Comparison of ENCODE assay signal across 9 cellular contexts in the genomic region with DNA sequence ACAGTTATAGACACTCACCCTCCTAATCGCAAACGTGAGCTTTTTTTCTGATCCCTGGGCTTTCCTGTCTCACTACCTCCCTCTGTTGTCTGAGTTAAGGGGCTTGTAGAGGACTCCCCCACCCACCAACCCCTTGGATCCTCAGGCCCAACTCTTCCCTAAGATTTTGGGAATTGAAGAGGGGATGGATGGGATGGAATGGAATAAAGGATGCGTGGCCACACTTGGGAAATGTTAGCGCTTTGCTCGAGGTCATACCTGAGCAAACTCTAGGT. TPM values are rescaled to one million over a fixed set of nuclear protein-coding genes. Genes with fewer than 3 reads are reported as not detected.
DNase-seq lines count a peak whose midpoint lies in the region; TF ChIP-seq lines count a peak whose summit lies in the region.
"Had no signal": no experiment of that assay in that cellular context is flagged by ENCODE, and none has a peak within 500 bp of the region (broad histone marks: within the 10 kb centered on the region; RNA-seq: fewer than 3 reads in every experiment).

No MANE protein-coding gene starts in this region.

- no peak overlapping the region for H3K27ac ChIP-seq in neural progenitor cell

- peaks cover 22% of the 10 kb centered on the region for H3K4me1 Mint-ChIP-seq in neural progenitor cell

- no peak overlapping the region for H3K27ac Mint-ChIP-seq in neural progenitor cell

- H3F3A ChIP-seq in neural progenitor cell (ENCODE audit: low read depth): no peaks in the 10 kb centered on the region

- H3K9me3 ChIP-seq in ES-I3 (ENCODE audit: control insufficient read depth, insufficient read depth, low read length): no peaks in the 10 kb centered on the region
- no peaks in the 10 kb centered on the region for H3K9me3 ChIP-seq in neural progenitor cell (ENCODE audit: low read depth)

- H3K4me1 ChIP-seq in ES-I3 (ENCODE audit: insufficient read depth, low read length) (no peaks in the 10 kb centered on the region), neural progenitor cell (no peaks in the 10 kb centered on the region)

- peaks cover 16% of the 10 kb centered on the region for H4K20me1 ChIP-seq in neural progenitor cell (ENCODE audit: low read depth)

- peak overlapping the region; percentile 94 for H3K4me3 Mint-ChIP-seq in neural progenitor cell

- H3K9ac ChIP-seq in ES-I3 (ENCODE audit: low read depth, low read length) (peak overlapping the region; percentile 67), neural progenitor cell (no peak overlapping the region)

- H3K4me3 ChIP-seq in neural progenitor cell: peak overlapping the region; percentile 59

- peak; percentile 44 for TF ChIP-seq CTCF in neural progenitor cell (IDR thresholded peaks at IDR 0.05)

- H2AFZ ChIP-seq in neural progenitor cell (replicated peaks): no peak overlapping the region

- H3K9me3 Mint-ChIP-seq in neural progenitor cell: peaks cover 5% of the 10 kb centered on the region

- no peaks in the 10 kb centered on the region for H3K27me3 Mint-ChIP-seq in neural progenitor cell (ENCODE audit: insufficient read depth, low read depth)

- peaks cover 70% of the 10 kb centered on the region for H3K79me2 ChIP-seq in neural progenitor cell (ENCODE audit: low read depth)

- H3K36me3 Mint-ChIP-seq in neural progenitor cell: peaks cover 1% of the 10 kb centered on the region

- H3K27me3 ChIP-seq in neural progenitor cell: no peaks in the 10 kb centered on the region

- peak overlapping the region; percentile 76 for H3K4me2 ChIP-seq in neural progenitor cell

- H3K36me3 ChIP-seq in ES-I3 (ENCODE audit: insufficient read depth, low read length) (no peaks in the 10 kb centered on the region), neural progenitor cell (no peaks in the 10 kb centered on the region)

- DNase-seq in NCI-H1105 (lab: John Stamatoyannopoulos, UW) (peak; percentile 16), astrocyte of the hippocampus (ENCODE audit: low read depth, low spot score) (peak; percentile 22), neural progenitor cell (ENCODE audit: low spot score) (peak; percentile 64), glomerular visceral epithelial cell (ENCODE audit: extremely low spot score) (no peak), RKO (ENCODE audit: low spot score) (no peak), HPDE6-E6E7 (ENCODE audit: extremely low spot score) (no peak)
- DNase-seq: SW 1271 had no signal

RNA-seq across cellular contexts. Expression of gene CNKSR2, which starts 1.5 kb away (rescaled TPM):
- total RNA-seq in neural progenitor cell (ENCODE audit: low replicate concordance): 54.5 and 60.4 TPM in 2 replicates
- total RNA-seq: dermis microvascular lymphatic vessel endothelial cell had no signal

Comparison
In these comparisons a context has a peak if more than half of its experiments do, and no peak if none do; other contexts are left out.
1. DNase-seq: peak in NCI-H1105 (single experiment), astrocyte of the hippocampus (single experiment) and neural progenitor cell (single experiment); none in glomerular visceral epithelial cell (single experiment), RKO (single experiment) and HPDE6-E6E7 (single experiment).